Comparison of ENCODE assay signal across 15 cellular contexts in the genomic region with DNA sequence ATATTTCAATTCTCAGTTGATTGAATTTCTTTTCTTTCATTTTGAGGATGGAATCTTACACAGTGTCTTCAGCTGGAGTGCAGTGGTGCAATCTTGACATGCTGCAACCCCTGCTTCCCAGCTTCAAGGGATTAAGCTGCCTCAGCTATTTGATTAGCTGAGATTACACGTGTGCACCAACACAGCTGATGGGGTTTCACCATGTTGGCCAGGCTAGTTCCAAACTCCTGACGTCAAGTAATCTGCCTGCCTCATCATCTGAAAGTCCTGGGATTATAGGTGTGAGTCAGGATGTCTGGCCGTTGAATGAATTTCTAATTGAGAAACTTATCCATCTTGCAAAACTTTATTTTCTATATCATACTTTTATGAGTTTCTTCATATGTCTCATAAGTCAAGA. TPM values are rescaled to one million over a fixed set of nuclear protein-coding genes. Genes with fewer than 3 reads are reported as not detected.
"Had no signal": no experiment of that assay in that cellular context is flagged by ENCODE, and none has a peak within 500 bp of the region (broad histone marks: within the 10 kb centered on the region; RNA-seq: fewer than 3 reads in every experiment).

No MANE protein-coding gene starts in this region.

RNA-seq across cellular contexts. Expression of a gene that starts 28.0 kb away (rescaled TPM):
- total RNA-seq: activated B cell treated with CpG ODN at 0.5 μM for 24 hours; activated CD4-positive, alpha-beta memory T cell treated with anti-CD3 and anti-CD28 coated beads for 36 hours; activated CD4-positive, alpha-beta memory T cell treated with anti-CD3 and anti-CD28 coated beads, Interleukin-2, amount 10 ng/mL, durations not matched to agents 7 days and 5 days; activated CD4-positive, alpha-beta T cell treated with anti-CD3 and anti-CD28 coated beads for 36 hours; activated CD4-positive, alpha-beta T cell treated with anti-CD3 and anti-CD28 coated beads, Interleukin-2, amount 10 ng/mL, durations not matched to agents 24 days and 14 days; activated CD4-positive, alpha-beta T cell treated with anti-CD3 and anti-CD28 coated beads, Interleukin-2, amount 10 ng/mL, durations not matched to agents 7 days and 5 days; activated CD8-positive, alpha-beta memory T cell treated with anti-CD3 and anti-CD28 coated beads for 36 hours; activated CD8-positive, alpha-beta memory T cell treated with anti-CD3 and anti-CD28 coated beads, Interleukin-2, amount 10 ng/mL, durations not matched to agents 7 days and 5 days; activated CD8-positive, alpha-beta T cell treated with anti-CD3 and anti-CD28 coated beads for 36 hours; activated CD8-positive, alpha-beta T cell treated with anti-CD3 and anti-CD28 coated beads, Interleukin-2, amount 10 ng/mL, durations not matched to agents 7 days and 5 days; T-cell; T-helper 1 cell treated with Interleukin-12 subunit alpha and Interleukin-12 subunit beta and Interleukin-4 antibody, amounts not matched to agents 30 ng/mL and 1 ng/mL, for 36 hours; T-helper 17 cell; T-helper 2 cell treated with Interferon-gamma antibody and Interleukin-4, amounts not matched to agents 100 ng/mL and 5 ng/mL, for 36 hours; WTC11 had no signal
